In genomic region chr4:10083861-10084641, GRCh38 we compare ENCODE assay signal across 15 cellular contexts. TPM values are rescaled to one million over a fixed set of nuclear protein-coding genes. Genes with fewer than 3 reads are reported as not detected.
DNase-seq lines count a peak whose midpoint lies in the region; ATAC-seq, FAIRE-seq and TF ChIP-seq lines count a peak whose summit lies in the region.
"Had no signal": no experiment of that assay in that cellular context is flagged by ENCODE, and none has a peak within 500 bp of the region (broad histone marks: within the 10 kb centered on the region; RNA-seq: fewer than 3 reads in every experiment).

No MANE protein-coding gene starts in this region.

- CTCF ChIA-PET in activated B cell treated with CpG ODN at 0.5 μM for 24 hours (lab: Charles Lee) = no interaction called here

- DNase-seq in GM12891 (ENCODE audit: insufficient read length, low spot score) = peak; percentile 10
- peak; percentile 7 for DNase-seq in activated B cell treated with CpG ODN at 0.5 μM for 24 hours
- peak; percentile 39 for DNase-seq in left ventricle myocardium inferior
- DNase-seq in sciatic nerve (ENCODE audit: low spot score) = peak; percentile 53
- DNase-seq in stimulated activated CD4-positive, alpha-beta T cell treated with anti-CD3 and anti-CD28 coated beads, Interleukin-2, amount 100 ng/mL, for 48 hours = no peak
- no peak for DNase-seq in osteocyte (ENCODE audit: extremely low spot score, unreplicated experiment)
- no peak for DNase-seq in NCI-H510A (lab: John Stamatoyannopoulos, UW)
- no peak for DNase-seq in germinal center (ENCODE audit: low spot score)
- DNase-seq: DMS79, NCI-H1694, NCI-H524 treated with DMSO at 0.1 percent for 48 hours, PC-3 had no signal

- TF ChIP-seq POLR2A in GM12891 (IDR thresholded peaks at IDR 0.05; ENCODE audit: low read depth, low read length) = peak; percentile 19; the same call in 1 of the 2 replicates

- H3K4me3 ChIP-seq in left ventricle myocardium inferior = no peak overlapping the region
- H3K4me3 ChIP-seq: BLaER1 treated with 17β-estradiol and CSF1 and Interleukin-3, amounts not matched to agents 10 nM and 100 nM; tibial nerve had no signal

- H3K36me3 ChIP-seq in left ventricle myocardium inferior = peaks cover 99% of the 10 kb centered on the region

- H3K36me3 Mint-ChIP-seq in activated B cell treated with CpG ODN at 0.5 μM for 24 hours (ENCODE audit: low read depth) = peaks cover 94% of the 10 kb centered on the region
- H3K36me3 Mint-ChIP-seq in osteocyte (ENCODE audit: unreplicated experiment) = peaks cover 67% of the 10 kb centered on the region

- H3K4me1 Mint-ChIP-seq in activated B cell treated with CpG ODN at 0.5 μM for 24 hours (no peaks in the 10 kb centered on the region), osteocyte (ENCODE audit: unreplicated experiment) (peaks cover 31% of the 10 kb centered on the region)

- no peak overlapping the region for H3K4me3 Mint-ChIP-seq in activated B cell treated with CpG ODN at 0.5 μM for 24 hours
- H3K4me3 Mint-ChIP-seq in osteocyte (ENCODE audit: unreplicated experiment) = no peak overlapping the region
- H3K4me3 Mint-ChIP-seq: T-cell had no signal

- POLR2A ChIA-PET in activated B cell treated with CpG ODN at 0.5 μM for 24 hours (lab: Charles Lee) = no interaction called here

- H3K27me3 Mint-ChIP-seq in activated B cell treated with CpG ODN at 0.5 μM for 24 hours = no peaks in the 10 kb centered on the region
- H3K27me3 Mint-ChIP-seq in osteocyte (ENCODE audit: unreplicated experiment) = no peaks in the 10 kb centered on the region
- H3K27me3 Mint-ChIP-seq: T-cell had no signal

- H3K27ac ChIP-seq in left ventricle myocardium inferior (replicated peaks) = peak overlapping the region; percentile 64
- H3K27ac ChIP-seq: BLaER1 treated with 17β-estradiol and CSF1 and Interleukin-3, amounts not matched to agents 10 nM and 100 nM; tibial nerve had no signal

- H3K9me3 Mint-ChIP-seq in activated B cell treated with CpG ODN at 0.5 μM for 24 hours = no peaks in the 10 kb centered on the region
- no peaks in the 10 kb centered on the region for H3K9me3 Mint-ChIP-seq in osteocyte (ENCODE audit: unreplicated experiment)
- H3K9me3 Mint-ChIP-seq: T-cell had no signal

- H3K27ac Mint-ChIP-seq in activated B cell treated with CpG ODN at 0.5 μM for 24 hours = no peak overlapping the region
- H3K27ac Mint-ChIP-seq in osteocyte (ENCODE audit: unreplicated experiment) = no peak overlapping the region

- H3K4me1 ChIP-seq in left ventricle myocardium inferior = peaks cover 76% of the 10 kb centered on the region

- H3K27me3 ChIP-seq in left ventricle myocardium inferior (ENCODE audit: low read depth) = no peaks in the 10 kb centered on the region
- H3K27me3 ChIP-seq: BLaER1 treated with 17β-estradiol and CSF1 and Interleukin-3, amounts not matched to agents 10 nM and 100 nM; tibial nerve had no signal

- ATAC-seq in activated B cell treated with CpG ODN at 0.5 μM for 24 hours (ENCODE audit: low read depth) (no peak), sciatic nerve (no peak)
- ATAC-seq: PC-3, T-cell had no signal

- H3K9me3 ChIP-seq in left ventricle myocardium inferior (replicated peaks) = no peaks in the 10 kb centered on the region
- H3K9me3 ChIP-seq: BLaER1 treated with 17β-estradiol and CSF1 and Interleukin-3, amounts not matched to agents 10 nM and 100 nM; tibial nerve had no signal

- intact Hi-C loops in activated B cell treated with CpG ODN at 0.5 μM for 24 hours (cut with micrococcal nuclease) (no loop called here), left ventricle myocardium inferior (cut with micrococcal nuclease) (no loop called here), sciatic nerve (cut with DNase I) (no loop called here)

- TF ChIP-seq CTCF in activated B cell treated with CpG ODN at 0.5 μM for 24 hours (IDR thresholded peaks at IDR 0.05) (no peak), left ventricle myocardium inferior (IDR thresholded peaks at IDR 0.05; ENCODE audit: borderline replicate concordance) (no peak), osteocyte (IDR thresholded peaks at IDR 0.05) (no peak)

- FAIRE-seq in GM12891 (lab: Jason Lieb, UNC) = no peak

TF ChIP-seq in GM12891, 5 proteins besides CTCF, POLR2A, EP300 and RAD21:
- TF ChIP-seq POLR2AphosphoS5 (IDR thresholded peaks at IDR 0.05; ENCODE audit: low read depth, low read length) (peak; percentile 23), PAX5 (IDR thresholded peaks at IDR 0.05; ENCODE audit: insufficient read depth, low read length, severe bottlenecking) (no peak)
TF ChIP-seq in GM12891: peak in this region for 1.

RNA-seq across cellular contexts. Expression of gene WDR1, which starts 32.5 kb away (rescaled TPM):
- 199 TPM for polyA plus RNA-seq in GM12891 (2012; ENCODE audit: low read depth, missing spikeins)
- total RNA-seq in activated B cell treated with CpG ODN at 0.5 μM for 24 hours (337 and 348 TPM in 2 replicates), left ventricle myocardium inferior (157 TPM), sciatic nerve (264 TPM), osteocyte (533 and 537 TPM in 2 replicates)

Comparison
In these comparisons a context has a peak if more than half of its experiments do, and no peak if none do; other contexts are left out.
1. DNase-seq: peak in GM12891 (single experiment), activated B cell treated with CpG ODN at 0.5 μM for 24 hours (single experiment), left ventricle myocardium inferior (single experiment) and sciatic nerve (single experiment); none in stimulated activated CD4-positive, alpha-beta T cell treated with anti-CD3 and anti-CD28 coated beads, Interleukin-2, amount 100 ng/mL, for 48 hours (0 of 2), osteocyte (single experiment), NCI-H510A (single experiment) and germinal center (single experiment).